Comparison of ENCODE assay signal across 1 cellular context in the genomic region with DNA sequence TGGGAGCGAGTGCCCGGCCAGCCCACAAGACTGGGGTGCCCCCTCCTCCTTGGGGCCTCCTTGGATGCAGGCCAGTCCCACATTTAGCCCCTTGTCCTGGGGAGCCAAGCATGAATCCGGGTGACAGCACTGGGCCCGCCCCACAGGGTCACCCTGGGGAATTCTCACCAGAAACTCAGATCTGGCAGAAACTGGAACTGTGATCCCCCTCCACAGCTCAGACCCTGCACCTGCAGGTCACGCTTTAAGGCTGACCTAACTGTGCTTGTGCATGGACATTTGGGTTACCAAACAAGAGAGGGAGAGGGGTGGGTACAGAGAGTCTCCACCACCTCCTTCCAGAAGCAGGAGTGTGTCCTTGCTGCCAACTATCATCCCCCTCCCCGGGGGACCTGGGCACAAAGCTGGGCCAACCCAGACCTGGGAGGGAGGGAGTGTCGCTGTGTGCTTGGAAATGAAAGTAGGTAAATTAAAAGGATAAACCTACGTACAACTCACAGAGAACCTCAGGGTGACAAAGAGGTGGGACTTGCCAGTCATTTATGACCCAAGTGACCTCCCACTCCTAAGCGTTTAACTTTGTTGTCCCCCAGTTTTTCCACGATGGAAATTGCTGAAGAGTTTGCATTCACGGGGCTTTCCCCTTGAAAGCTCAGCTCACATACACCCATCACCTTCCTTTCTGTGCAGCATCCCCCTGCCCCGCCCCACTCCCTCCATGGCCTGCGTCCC.
TF ChIP-seq lines count a peak whose summit lies in the region.

No MANE protein-coding gene starts in this region.

TF ChIP-seq in GM12878, 131 proteins besides CTCF, POLR2A, EP300 and RAD21 (continued from another document):
- TF ChIP-seq, protein P1, sequence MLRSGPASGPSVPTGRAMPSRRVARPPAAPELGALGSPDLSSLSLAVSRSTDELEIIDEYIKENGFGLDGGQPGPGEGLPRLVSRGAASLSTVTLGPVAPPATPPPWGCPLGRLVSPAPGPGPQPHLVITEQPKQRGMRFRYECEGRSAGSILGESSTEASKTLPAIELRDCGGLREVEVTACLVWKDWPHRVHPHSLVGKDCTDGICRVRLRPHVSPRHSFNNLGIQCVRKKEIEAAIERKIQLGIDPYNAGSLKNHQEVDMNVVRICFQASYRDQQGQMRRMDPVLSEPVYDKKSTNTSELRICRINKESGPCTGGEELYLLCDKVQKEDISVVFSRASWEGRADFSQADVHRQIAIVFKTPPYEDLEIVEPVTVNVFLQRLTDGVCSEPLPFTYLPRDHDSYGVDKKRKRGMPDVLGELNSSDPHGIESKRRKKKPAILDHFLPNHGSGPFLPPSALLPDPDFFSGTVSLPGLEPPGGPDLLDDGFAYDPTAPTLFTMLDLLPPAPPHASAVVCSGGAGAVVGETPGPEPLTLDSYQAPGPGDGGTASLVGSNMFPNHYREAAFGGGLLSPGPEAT (IDR thresholded peaks at IDR 0.05; ENCODE audit: low read depth), result peak; percentile 21; the same call in 1 of the 2 replicates
- TF ChIP-seq TBL1XR1 (IDR thresholded peaks at IDR 0.05; ENCODE audit: low read depth, low read length), result peak; percentile 89
- TF ChIP-seq ETV6 (conservative IDR thresholded peaks at IDR 0.05 in 1 of 2, IDR thresholded peaks at IDR 0.05 in 1 of 2; ENCODE audit: borderline replicate concordance in 1 of 2, low read depth in 1 of 2), result peak in 1 of 2 experiments; percentile 37; a peak in 2 of 4 replicates
